23 cellular contexts compared by ENCODE assay signal in the genomic region with DNA sequence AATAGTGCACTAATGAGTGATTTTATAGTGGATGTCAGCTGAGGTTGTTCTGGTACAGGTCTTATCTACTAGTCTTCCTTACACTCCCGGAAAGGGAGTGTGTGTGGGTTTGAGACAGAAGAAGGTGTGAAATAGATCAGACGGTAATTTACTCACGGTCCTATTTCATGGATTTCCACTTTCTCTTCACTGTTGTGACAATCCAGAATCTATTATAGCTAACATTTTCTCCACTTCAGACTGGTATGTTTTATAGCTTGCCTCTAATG. TPM values are rescaled to one million over a fixed set of nuclear protein-coding genes. Genes with fewer than 3 reads are reported as not detected.
"Had no signal": no experiment of that assay in that cellular context is flagged by ENCODE, and none has a peak within 500 bp of the region (broad histone marks: within the 10 kb centered on the region; RNA-seq: fewer than 3 reads in every experiment).

No MANE protein-coding gene starts in this region.

- H3K27ac Mint-ChIP-seq: activated CD4-positive, alpha-beta T cell treated with anti-CD3 and anti-CD28 coated beads for 36 hours; activated naive CD4-positive, alpha-beta T cell treated with anti-CD3 and anti-CD28 coated beads, Interleukin-2, amount 50 U/mL, for 72 hours; memory B cell; naive thymus-derived CD8-positive, alpha-beta T cell; T-cell; WTC11 had no signal

- H3K9me3 Mint-ChIP-seq: activated naive CD4-positive, alpha-beta T cell treated with anti-CD3 and anti-CD28 coated beads, Interleukin-2, amount 50 U/mL, for 72 hours; memory B cell; naive thymus-derived CD8-positive, alpha-beta T cell; T-cell; WTC11 had no signal

- H3K36me3 Mint-ChIP-seq: activated naive CD4-positive, alpha-beta T cell treated with anti-CD3 and anti-CD28 coated beads, Interleukin-2, amount 50 U/mL, for 72 hours; memory B cell; T-cell; WTC11 had no signal

- H3K27ac ChIP-seq: breast epithelium, left ventricle myocardium inferior, neutrophil, tibial nerve, uterus had no signal

- H3K4me3 ChIP-seq: adrenal gland, breast epithelium, left ventricle myocardium inferior, tibial nerve, uterus had no signal

- H3K4me1 ChIP-seq: adrenal gland, breast epithelium, tibial nerve, uterus had no signal

- H3K36me3 ChIP-seq: breast epithelium, neutrophil, uterus had no signal

- DNase-seq: activated CD4-positive, alpha-beta T cell treated with anti-CD3 and anti-CD28 coated beads for 36 hours; activated CD4-positive, alpha-beta T cell treated with anti-CD3 and anti-CD28 coated beads, Interleukin-2, amount 50 U/mL, for 48 hours; activated gamma-delta T cell treated with Interleukin-2 at 50 U/mL for 16 hours; adrenal gland; cerebellar nuclear complex; cortex of kidney; left ventricle myocardium inferior; posterior cingulate gyrus; retina; stimulated activated CD8-positive, alpha-beta memory T cell treated with anti-CD3 and anti-CD28 coated beads, Interleukin-4, amount 100 ng/mL, for 48 hours; stimulated activated naive CD4-positive, alpha-beta T cell treated with Interleukin-2 at 50 U/mL for 16 hours; T-cell; T1000; uterus had no signal

- H3K27me3 ChIP-seq: adrenal gland, breast epithelium, neutrophil, tibial nerve, uterus had no signal

- ATAC-seq: activated CD4-positive, alpha-beta T cell treated with anti-CD3 and anti-CD28 coated beads for 36 hours; activated naive CD4-positive, alpha-beta T cell treated with anti-CD3 and anti-CD28 coated beads, Interleukin-2, amount 50 U/mL, for 72 hours; naive thymus-derived CD8-positive, alpha-beta T cell; T-cell; WTC11 had no signal

- H3K9me3 ChIP-seq: adrenal gland, breast epithelium, left ventricle myocardium inferior, neutrophil, tibial nerve, uterus had no signal

- H3K4me1 Mint-ChIP-seq: activated CD4-positive, alpha-beta T cell treated with anti-CD3 and anti-CD28 coated beads for 36 hours; memory B cell; T-cell had no signal

- H3K4me3 Mint-ChIP-seq: activated CD4-positive, alpha-beta T cell treated with anti-CD3 and anti-CD28 coated beads for 36 hours; memory B cell; naive thymus-derived CD8-positive, alpha-beta T cell; T-cell; WTC11 had no signal

RNA-seq across cellular contexts. Expression of gene C9, which starts 7.0 kb away (rescaled TPM):
- total RNA-seq: activated CD4-positive, alpha-beta T cell treated with anti-CD3 and anti-CD28 coated beads for 36 hours; activated naive CD4-positive, alpha-beta T cell treated with anti-CD3 and anti-CD28 coated beads, Interleukin-2, amount 50 U/mL, for 72 hours; kidney epithelial cell; left ventricle myocardium inferior; naive thymus-derived CD8-positive, alpha-beta T cell; tibial nerve; uterus had no signal
- polyA plus RNA-seq: esophagus; naive thymus-derived CD8-positive, alpha-beta T cell had no signal
